Comparison of ENCODE assay signal across 24 cellular contexts in the genomic region with DNA sequence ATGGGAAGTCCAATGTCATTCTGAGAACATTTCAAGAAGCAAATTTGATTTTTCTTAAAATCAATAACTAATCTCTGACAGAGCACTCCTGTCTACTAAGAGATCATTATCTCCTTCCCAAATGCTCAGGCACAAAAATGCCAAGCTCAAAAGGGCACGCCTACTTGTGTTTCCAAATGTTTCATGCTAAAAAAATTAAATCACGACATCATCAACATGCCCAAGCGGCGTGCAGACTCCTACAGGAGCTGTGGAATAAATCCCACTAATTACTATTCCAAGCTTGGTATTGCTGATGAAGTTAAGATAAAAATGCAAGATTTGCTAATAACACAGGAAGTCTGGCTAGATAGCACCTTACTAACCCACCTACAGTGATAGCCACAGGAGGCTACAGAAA.
"Had no signal": no experiment of that assay in that cellular context is flagged by ENCODE, and none has a peak within 500 bp of the region (broad histone marks: within the 10 kb centered on the region; RNA-seq: fewer than 3 reads in every experiment).

No MANE protein-coding gene starts in this region.

- H3K4me1 ChIP-seq: colonic mucosa, gastrocnemius medialis, prostate gland, sigmoid colon, suprapubic skin had no signal

- H3K36me3 ChIP-seq: colonic mucosa, gastrocnemius medialis, prostate gland, sigmoid colon, suprapubic skin, transverse colon, vagina had no signal

- H3K27me3 ChIP-seq: colonic mucosa, gastrocnemius medialis, sigmoid colon, suprapubic skin, transverse colon, vagina had no signal

- H3K9me3 ChIP-seq: colonic mucosa, gastrocnemius medialis, prostate gland, sigmoid colon, suprapubic skin, transverse colon, vagina had no signal

- ATAC-seq: gastrocnemius medialis; left lobe of liver; naive thymus-derived CD8-positive, alpha-beta T cell; right cardiac atrium; stimulated activated naive CD8-positive, alpha-beta T cell treated with anti-CD3 and anti-CD28 coated beads, Interleukin-15, amount 100 ng/mL, for 72 hours had no signal

- H3K27ac ChIP-seq: colonic mucosa, gastrocnemius medialis, prostate gland, sigmoid colon, skin epidermis, suprapubic skin, transverse colon, vagina had no signal

- DNase-seq: colonic mucosa; effector CD8-positive, alpha-beta T cell; endodermal cell; erythroblast; gastrocnemius medialis; head of caudate nucleus; kidney; naive thymus-derived CD8-positive, alpha-beta T cell; nephron progenitor cell; nucleus accumbens; right cardiac atrium; sigmoid colon; stimulated activated CD4-positive, alpha-beta T cell treated with anti-CD3 and anti-CD28 coated beads, Interleukin-15, amount 100 ng/mL, for 24 hours; stimulated activated CD4-positive, alpha-beta T cell treated with anti-CD3 and anti-CD28 coated beads, Interleukin-4, amount 100 ng/mL, for 1 hour; stimulated activated CD8-positive, alpha-beta memory T cell treated with anti-CD3 and anti-CD28 coated beads, Interleukin-4, amount 100 ng/mL, for 48 hours; stimulated activated naive CD4-positive, alpha-beta T cell; stimulated activated naive CD8-positive, alpha-beta T cell treated with anti-CD3 and anti-CD28 coated beads, Interleukin-15, amount 100 ng/mL, for 72 hours; transverse colon had no signal

- H3K4me3 ChIP-seq: colonic mucosa, gastrocnemius medialis, lung, prostate gland, sigmoid colon, skin epidermis, suprapubic skin, transverse colon, vagina had no signal
